17 cellular contexts compared by ENCODE assay signal in the genomic region with DNA sequence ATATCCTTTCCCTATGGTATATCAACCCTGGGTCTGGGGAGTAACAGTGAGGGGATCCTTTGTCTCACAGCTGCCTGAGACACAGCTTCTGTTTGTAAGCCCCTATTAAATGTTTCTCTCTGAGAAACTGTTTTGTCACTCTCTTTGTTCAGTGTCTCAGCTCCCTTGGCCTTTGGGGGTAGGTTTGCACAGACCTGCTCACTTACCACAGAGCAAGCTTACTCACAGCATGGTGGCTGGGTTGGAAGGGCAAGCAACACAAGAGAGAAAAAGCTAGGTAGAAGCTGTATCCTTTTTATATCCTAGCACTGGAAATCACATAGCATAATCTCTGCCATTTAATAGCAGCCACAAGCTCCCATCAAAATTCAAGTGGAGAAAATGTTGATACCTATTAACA. TPM values are rescaled to one million over a fixed set of nuclear protein-coding genes. Genes with fewer than 3 reads are reported as not detected.
DNase-seq lines count a peak whose midpoint lies in the region; ATAC-seq, FAIRE-seq and TF ChIP-seq lines count a peak whose summit lies in the region.
"Had no signal": no experiment of that assay in that cellular context is flagged by ENCODE, and none has a peak within 500 bp of the region (broad histone marks: within the 10 kb centered on the region; RNA-seq: fewer than 3 reads in every experiment).

No MANE protein-coding gene starts in this region.

- peaks cover 5% of the 10 kb centered on the region for H3K79me1 ChIP-seq in mesenchymal stem cell (replicated peaks; ENCODE audit: low read length, poor library complexity, severe bottlenecking)

- H4K91ac ChIP-seq in mesenchymal stem cell (ENCODE audit: low read length): no peak overlapping the region

- H3K36me3 ChIP-seq in bronchial epithelial cell (ENCODE audit: control insufficient read depth, insufficient read depth, low read length): no peaks in the 10 kb centered on the region
- H3K36me3 ChIP-seq in mesenchymal stem cell (ENCODE audit: control insufficient read depth in 1 of 2, insufficient read depth in 2 of 2, low read depth in 1 of 2, low read length in 2 of 2): no peaks in the 10 kb centered on the region
- no peaks in the 10 kb centered on the region for H3K36me3 ChIP-seq in adrenal gland (replicated peaks in 1 of 2)
- H3K36me3 ChIP-seq: HAP-1 had no signal

- no peak overlapping the region for H3K9ac ChIP-seq in mesenchymal stem cell (ENCODE audit: low read length)
- H3K9ac ChIP-seq: BLaER1 had no signal

- ATAC-seq in HG03159 (IDR thresholded peaks at IDR 0.05; ENCODE audit: unreplicated experiment): no peak

- H2BK15ac ChIP-seq in mesenchymal stem cell (ENCODE audit: low read depth, poor library complexity, severe bottlenecking): no peak overlapping the region

- H3K4me1 ChIP-seq in mesenchymal stem cell (ENCODE audit: control insufficient read depth, insufficient read depth, low read depth, low read length): peaks cover 7% of the 10 kb centered on the region
- H3K4me1 ChIP-seq in adrenal gland (replicated peaks in 1 of 2): peaks cover 0 to 5% of the 10 kb centered on the region in 2 donors
- H3K4me1 ChIP-seq: BLaER1, HAP-1 had no signal

- no peak overlapping the region for H2BK5ac ChIP-seq in mesenchymal stem cell (ENCODE audit: low read depth, low read length, poor library complexity, severe bottlenecking)

- no peak for TF ChIP-seq CTCF in bronchial epithelial cell (IDR thresholded peaks at IDR 0.05; ENCODE audit: insufficient read depth, low read length, severe bottlenecking)
- TF ChIP-seq CTCF in adrenal gland (IDR thresholded peaks at IDR 0.05): no peak

- no peak overlapping the region for H3K14ac ChIP-seq in mesenchymal stem cell (ENCODE audit: low read length in 2 of 2)

- no peak for TF ChIP-seq POLR2A in adrenal gland (IDR thresholded peaks at IDR 0.05)

- no peak overlapping the region for H2BK12ac ChIP-seq in mesenchymal stem cell (ENCODE audit: low read length in 2 of 2)

- H3K27ac ChIP-seq in mesenchymal stem cell (ENCODE audit: low read length, poor library complexity, severe bottlenecking) (no peak overlapping the region), adrenal gland (no peak overlapping the region)
- H3K27ac ChIP-seq: BLaER1 had no signal

- no peak overlapping the region for H3K4me3 ChIP-seq in bronchial epithelial cell (ENCODE audit: low read depth, low read length)
- no peak overlapping the region for H3K4me3 ChIP-seq in mesenchymal stem cell (ENCODE audit: insufficient read depth in 1 of 2, low read depth in 1 of 2, low read length in 2 of 2)
- H3K4me3 ChIP-seq in adrenal gland: no peak overlapping the region
- H3K4me3 ChIP-seq: BLaER1, HAP-1 had no signal

- peak overlapping the region; percentile 29 for H2AK5ac ChIP-seq in mesenchymal stem cell (ENCODE audit: low read length, severe bottlenecking)

- H3K18ac ChIP-seq in mesenchymal stem cell (ENCODE audit: low read depth in 1 of 2, low read length in 2 of 2): no peak overlapping the region

- no peak overlapping the region for H4K8ac ChIP-seq in mesenchymal stem cell (ENCODE audit: low read length)

- DNase-seq in bronchial epithelial cell (ENCODE audit: low read depth) (peak; percentile 59), kidney tubule cell (ENCODE audit: low spot score) (peak; percentile 12), mesenchymal stem cell (no peak), NCI-H1436 treated with DMSO at 0.1 percent for 48 hours (lab: John Stamatoyannopoulos, UW) (no peak), adrenal gland (no peak)
- DNase-seq in activated T-cell treated with anti-CD3 and anti-CD28 coated beads, Interleukin-2, amount 50 U/mL, for 1 hour: no peak
- DNase-seq: AML-193; Caco-2; CD8-positive, alpha-beta memory T cell; DND-41; GDM1 had no signal

- no peak overlapping the region for H3K4ac ChIP-seq in mesenchymal stem cell (ENCODE audit: low read depth in 1 of 2, low read length in 2 of 2)

- H3K27me3 ChIP-seq in bronchial epithelial cell (ENCODE audit: control insufficient read depth, insufficient read depth, low read length) (no peaks in the 10 kb centered on the region), mesenchymal stem cell (ENCODE audit: control insufficient read depth in 1 of 2, insufficient read depth in 1 of 2, low read length in 2 of 2) (no peaks in the 10 kb centered on the region), adrenal gland (no peaks in the 10 kb centered on the region)
- H3K27me3 ChIP-seq: BLaER1 had no signal

- H3K9me3 ChIP-seq in mesenchymal stem cell (ENCODE audit: control insufficient read depth, low read length) (peaks cover 6% of the 10 kb centered on the region), adrenal gland (replicated peaks in 1 of 3) (peaks cover 0 to 5% (median 0%) of the 10 kb centered on the region in 3 donors)
- H3K9me3 ChIP-seq: HAP-1 had no signal

- FAIRE-seq in bronchial epithelial cell (lab: Jason Lieb, UNC): no peak
- FAIRE-seq: GM12892, H1 had no signal

- H2BK120ac ChIP-seq in mesenchymal stem cell (ENCODE audit: low read depth, low read length): no peak overlapping the region

- intact Hi-C loops in adrenal gland (cut with DNase I): no loop called here

- H3K23ac ChIP-seq in mesenchymal stem cell (ENCODE audit: low read length in 2 of 2): no peak overlapping the region

- no peak overlapping the region for H2AFZ ChIP-seq in mesenchymal stem cell (ENCODE audit: low read depth, low read length)

- no peak overlapping the region for H3K4me2 ChIP-seq in mesenchymal stem cell (ENCODE audit: low read length, poor library complexity, severe bottlenecking)
- H3K4me2 ChIP-seq: BLaER1 had no signal

RNA-seq across cellular contexts. Expression of gene BAAT, which starts 4.5 kb away (rescaled TPM):
- total RNA-seq in bronchial epithelial cell (0.13 and 0.26 TPM in 2 replicates), adrenal gland (under 1 TPM in 3 of 8 donors, not detected in 5; 0.11 to 0.19 (median 0.14) TPM)
- polyA plus RNA-seq in mesenchymal stem cell (2013, experiment 1 of 2): 0.03 TPM
- polyA plus RNA-seq in mesenchymal stem cell (2013, experiment 2 of 2): 0.01 TPM
- under 1 TPM; 0.07 to 0.27 (median 0.16) TPM for polyA plus RNA-seq in adrenal gland
- total RNA-seq: CD8-positive, alpha-beta memory T cell; HT1080 had no signal

RNA-seq across cellular contexts. Expression of gene MRPL50, which starts 18.1 kb away (rescaled TPM):
- total RNA-seq in bronchial epithelial cell (11.6 and 14.3 TPM in 2 replicates), adrenal gland (10 to 100 TPM in 7 of 8 donors, 1 to 10 TPM in 1; 9.9 to 21.2 (median 15.9) TPM)
- polyA plus RNA-seq in mesenchymal stem cell (2013, experiment 1 of 2): 10.3 TPM
- polyA plus RNA-seq in mesenchymal stem cell (2013, experiment 2 of 2): 10.9 TPM
- 10 to 100 TPM in 2 of 3 donors, 1 to 10 TPM in 1; 8.4 to 38.6 (median 11.1) TPM for polyA plus RNA-seq in adrenal gland

RNA-seq across cellular contexts. Expression of gene ZNF189, which starts 18.4 kb away (rescaled TPM):
- total RNA-seq in bronchial epithelial cell (11.4 and 12.1 TPM in 2 replicates), adrenal gland (10 to 100 TPM; 17.8 to 52.8 (median 35.1) TPM)
- polyA plus RNA-seq in mesenchymal stem cell (2013, experiment 1 of 2): 5.5 TPM
- polyA plus RNA-seq in mesenchymal stem cell (2013, experiment 2 of 2): 5.8 TPM
- 10 to 100 TPM; 24.8 to 52.4 (median 34.9) TPM for polyA plus RNA-seq in adrenal gland

RNA-seq across cellular contexts. Expression of gene ALDOB, which starts 55.3 kb away (rescaled TPM):
- total RNA-seq in bronchial epithelial cell: 0.13 TPM in 1 of 2 replicates, not detected in the other
- polyA plus RNA-seq in mesenchymal stem cell (2013, experiment 1 of 2): not detected
- polyA plus RNA-seq in mesenchymal stem cell (2013, experiment 2 of 2): 0.03 TPM
- 1 to 10 TPM in 6 of 8 donors, under 1 TPM in 2; 0.74 to 4.8 (median 2.0) TPM for total RNA-seq in adrenal gland
- polyA plus RNA-seq in adrenal gland: 1 to 10 TPM; 2.1 to 6.3 (median 4.5) TPM
- total RNA-seq: CD8-positive, alpha-beta memory T cell; H1; HT1080 had no signal
- polyA plus RNA-seq: CD8-positive, alpha-beta memory T cell; H1 had no signal

Comparison
In these comparisons a context has a peak if more than half of its experiments do, and no peak if none do; other contexts are left out.
1. DNase-seq: peak in bronchial epithelial cell (single experiment) and kidney tubule cell (single experiment); none in mesenchymal stem cell (single experiment), NCI-H1436 treated with DMSO at 0.1 percent for 48 hours (single experiment), activated T-cell treated with anti-CD3 and anti-CD28 coated beads, Interleukin-2, amount 50 U/mL, for 1 hour (single experiment) and adrenal gland (0 of 7).